1 cellular context compared by ENCODE assay signal in genomic region chr7:150332852-150333635, GRCh38.
TF ChIP-seq lines count a peak whose summit lies in the region.

No MANE protein-coding gene starts in this region.

TF ChIP-seq in K562, 482 proteins besides CTCF, POLR2A, EP300 and RAD21:
- TF ChIP-seq ATF1 (CRISPR knock-in tag; IDR thresholded peaks at IDR 0.05) (no peak), ATF1 (tag; IDR thresholded peaks at IDR 0.05) (no peak), RBM14 (IDR thresholded peaks at IDR 0.05; ENCODE audit: borderline replicate concordance, insufficient read depth, low read depth, low read length) (no peak), ZNF316 (IDR thresholded peaks at IDR 0.05) (no peak), CSDE1 (IDR thresholded peaks at IDR 0.05) (no peak), ZBTB40 (IDR thresholded peaks at IDR 0.05) (0 out of 2 replicates have a peak, but pooled peaks have one; percentile 1), ZBTB40 (CRISPR knock-in tag; IDR thresholded peaks at IDR 0.05) (no peak), POLR2G (IDR thresholded peaks at IDR 0.05; ENCODE audit: low read depth, low read length) (0 out of 2 replicates have a peak, but pooled peaks have one; percentile 18), ZNF79 (CRISPR knock-in tag; IDR thresholded peaks at IDR 0.05; ENCODE audit: low read depth) (no peak), KDM5B (IDR thresholded peaks at IDR 0.05; ENCODE audit: insufficient replicate concordance, low read depth, low read length) (peak; percentile 1)
